13 cellular contexts compared by ENCODE assay signal in genomic region chr10:78165617-78166016, GRCh38.
DNase-seq lines count a peak whose midpoint lies in the region; FAIRE-seq and TF ChIP-seq lines count a peak whose summit lies in the region.
"Had no signal": no experiment of that assay in that cellular context is flagged by ENCODE, and none has a peak within 500 bp of the region (broad histone marks: within the 10 kb centered on the region; RNA-seq: fewer than 3 reads in every experiment).

No MANE protein-coding gene starts in this region.

- no peak for FAIRE-seq in GM12891 (lab: Jason Lieb, UNC)

- TF ChIP-seq POLR2A in GM12891 (IDR thresholded peaks at IDR 0.05; ENCODE audit: low read depth, low read length): no peak

- no peak overlapping the region for H3K4me3 Mint-ChIP-seq in nephron
- H3K4me3 Mint-ChIP-seq: activated naive CD4-positive, alpha-beta T cell treated with anti-CD3 and anti-CD28 coated beads for 36 hours; effector memory CD8-positive, alpha-beta T cell; IgD-negative memory B cell had no signal

- H3K9me3 Mint-ChIP-seq in nephron: peaks cover 5% of the 10 kb centered on the region

- no peaks in the 10 kb centered on the region for H3K36me3 Mint-ChIP-seq in nephron (ENCODE audit: low read depth)

- DNase-seq in EH (ENCODE audit: low read depth) (peak; percentile 30), NCI-H1694 (lab: John Stamatoyannopoulos, UW) (peak; percentile 60), amniotic epithelial cell (ENCODE audit: low read depth) (peak; percentile 3), dedifferentiated amniotic fluid mesenchymal stem cell (ENCODE audit: extremely low spot score) (no peak), inferior parietal cortex (ENCODE audit: extremely low spot score) (no peak), RPMI8226 (no peak), GM12891 (ENCODE audit: insufficient read length, low spot score) (no peak)
- DNase-seq: activated CD4-positive, alpha-beta T cell treated with anti-CD3 and anti-CD28 coated beads for 1 hour; activated naive CD4-positive, alpha-beta T cell treated with anti-CD3 and anti-CD28 coated beads for 36 hours; effector memory CD8-positive, alpha-beta T cell; posterior cingulate gyrus had no signal

- H3K4me1 Mint-ChIP-seq in nephron: no peaks in the 10 kb centered on the region
- H3K4me1 Mint-ChIP-seq: IgD-negative memory B cell had no signal

- no peak overlapping the region for H3K27ac Mint-ChIP-seq in nephron
- H3K27ac Mint-ChIP-seq: activated naive CD4-positive, alpha-beta T cell treated with anti-CD3 and anti-CD28 coated beads for 36 hours; effector memory CD8-positive, alpha-beta T cell; IgD-negative memory B cell had no signal

- H3K27me3 Mint-ChIP-seq in nephron (ENCODE audit: low read depth): peaks cover 10% of the 10 kb centered on the region

- TF ChIP-seq CTCF in nephron (IDR thresholded peaks at IDR 0.05; ENCODE audit: unreplicated experiment in 3 of 3): peak in 2 of 3 experiments; percentile 9 to 24

TF ChIP-seq in GM12891, 5 proteins besides CTCF, POLR2A, EP300 and RAD21:
- TF ChIP-seq POU2F2 (IDR thresholded peaks at IDR 0.05; ENCODE audit: low read depth, low read length) (no peak), SPI1 (IDR thresholded peaks at IDR 0.05; ENCODE audit: low read depth, low read length) (no peak), POLR2AphosphoS5 (IDR thresholded peaks at IDR 0.05; ENCODE audit: low read depth, low read length) (no peak), TAF1 (IDR thresholded peaks at IDR 0.05; ENCODE audit: low read depth, low read length) (no peak), PAX5 (IDR thresholded peaks at IDR 0.05; ENCODE audit: insufficient read depth, low read length, severe bottlenecking) (no peak)
TF ChIP-seq in GM12891: peak in this region for 0.

Comparison
In these comparisons a context has a peak if more than half of its experiments do, and no peak if none do; other contexts are left out.
1. DNase-seq: peak in EH (single experiment), NCI-H1694 (single experiment) and amniotic epithelial cell (single experiment); none in dedifferentiated amniotic fluid mesenchymal stem cell (single experiment), inferior parietal cortex (single experiment), RPMI8226 (single experiment) and GM12891 (single experiment).